26 cellular contexts compared by ENCODE assay signal in the genomic region with DNA sequence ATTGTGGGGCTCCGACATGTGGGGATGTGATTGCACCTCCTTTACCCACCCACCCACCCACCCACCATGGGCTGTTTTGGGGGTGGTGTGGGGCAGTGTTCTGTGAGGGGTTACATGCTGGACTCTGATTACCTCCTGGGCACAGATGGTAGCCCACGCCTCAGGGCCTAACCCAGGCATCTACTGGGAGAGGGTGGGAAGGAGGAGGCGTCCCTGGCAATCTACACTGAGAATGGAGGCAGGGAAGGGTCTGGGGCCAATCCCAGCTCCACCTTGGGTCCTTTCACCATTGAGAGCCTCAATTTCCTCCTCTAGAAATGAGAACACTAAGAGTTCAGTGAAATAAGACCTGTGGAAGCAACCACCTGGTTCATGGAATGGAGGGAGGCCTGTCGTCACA. TPM values are rescaled to one million over a fixed set of nuclear protein-coding genes. Genes with fewer than 3 reads are reported as not detected.
DNase-seq lines count a peak whose midpoint lies in the region; ATAC-seq and TF ChIP-seq lines count a peak whose summit lies in the region.
"Had no signal": no experiment of that assay in that cellular context is flagged by ENCODE, and none has a peak within 500 bp of the region (broad histone marks: within the 10 kb centered on the region; RNA-seq: fewer than 3 reads in every experiment).

No MANE protein-coding gene starts in this region.

- H3K36me3 ChIP-seq in neural progenitor cell (no peaks in the 10 kb centered on the region), sigmoid colon (no peaks in the 10 kb centered on the region)
- H3K36me3 ChIP-seq: BLaER1 treated with 17β-estradiol and CSF1 and Interleukin-3, amounts not matched to agents 10 nM and 100 nM had no signal

- no peaks in the 10 kb centered on the region for H3K4me1 Mint-ChIP-seq in chondrocyte (ENCODE audit: low read depth)
- peaks cover 11% of the 10 kb centered on the region for H3K4me1 Mint-ChIP-seq in neural progenitor cell

- H3K27ac Mint-ChIP-seq in chondrocyte (ENCODE audit: unreplicated experiment) (no peak overlapping the region), neural progenitor cell (no peak overlapping the region)
- H3K27ac Mint-ChIP-seq: B cell; CD4-positive, CD25-positive, alpha-beta regulatory T cell; CD8-positive, alpha-beta memory T cell had no signal

- no peak for ATAC-seq in Right ventricle myocardium inferior
- ATAC-seq: A549, GM12878 had no signal

- no peak overlapping the region for H3K4me2 ChIP-seq in neural progenitor cell
- H3K4me2 ChIP-seq: A549; BLaER1 treated with 17β-estradiol and CSF1 and Interleukin-3, amounts not matched to agents 10 nM and 100 nM had no signal

- peaks cover 8% of the 10 kb centered on the region for H3K4me1 ChIP-seq in neural progenitor cell
- H3K4me1 ChIP-seq in sigmoid colon, result no peaks in the 10 kb centered on the region

- H3K4me3 ChIP-seq in neural progenitor cell, result no peak overlapping the region
- H3K4me3 ChIP-seq in sigmoid colon, result no peak overlapping the region
- H3K4me3 ChIP-seq: A549; BLaER1 treated with 17β-estradiol and CSF1 and Interleukin-3, amounts not matched to agents 10 nM and 100 nM; GM12878; GM23248 had no signal

- no peak for TF ChIP-seq POLR2A in sigmoid colon (IDR thresholded peaks at IDR 0.05)

- H3K9me3 Mint-ChIP-seq in chondrocyte (ENCODE audit: low read depth), result no peaks in the 10 kb centered on the region
- H3K9me3 Mint-ChIP-seq in neural progenitor cell, result no peaks in the 10 kb centered on the region
- H3K9me3 Mint-ChIP-seq: CD4-positive, CD25-positive, alpha-beta regulatory T cell; CD8-positive, alpha-beta memory T cell had no signal

- H3K27me3 ChIP-seq in neural progenitor cell (no peaks in the 10 kb centered on the region), sigmoid colon (no peaks in the 10 kb centered on the region)

- no peak overlapping the region for H2AFZ ChIP-seq in neural progenitor cell (replicated peaks)
- H2AFZ ChIP-seq: GM23248 had no signal

- peaks cover 5% of the 10 kb centered on the region for H3K27me3 Mint-ChIP-seq in chondrocyte (ENCODE audit: low read depth)
- peaks cover 13% of the 10 kb centered on the region for H3K27me3 Mint-ChIP-seq in neural progenitor cell (ENCODE audit: insufficient read depth, low read depth)

- no peak overlapping the region for H3K27ac ChIP-seq in neural progenitor cell
- H3K27ac ChIP-seq in sigmoid colon, result no peak overlapping the region
- H3K27ac ChIP-seq: 22Rv1; A549; BLaER1 treated with 17β-estradiol and CSF1 and Interleukin-3, amounts not matched to agents 10 nM and 100 nM; GM23248; HL-60 had no signal

- no peaks in the 10 kb centered on the region for H3F3A ChIP-seq in neural progenitor cell (ENCODE audit: low read depth)

- 91 to 94% methylated on average over 4 of the region's 4 CpGs for WGBS in sigmoid colon, 2 donors

- no peak overlapping the region for H3K9ac ChIP-seq in neural progenitor cell
- H3K9ac ChIP-seq: BLaER1 treated with 17β-estradiol and CSF1 and Interleukin-3, amounts not matched to agents 10 nM and 100 nM; GM23248 had no signal

- no peaks in the 10 kb centered on the region for H3K36me3 Mint-ChIP-seq in chondrocyte (ENCODE audit: low read depth)
- no peaks in the 10 kb centered on the region for H3K36me3 Mint-ChIP-seq in neural progenitor cell
- H3K36me3 Mint-ChIP-seq: CD4-positive, CD25-positive, alpha-beta regulatory T cell had no signal

- no peak for TF ChIP-seq EP300 in sigmoid colon (IDR thresholded peaks at IDR 0.05)

- intact Hi-C loops in Right ventricle myocardium inferior (cut with DNase I) (no loop called here), cardiac septum (cut with DNase I) (no loop called here), sigmoid colon (cut with DNase I) (no loop called here)

- DNase-seq in Right ventricle myocardium inferior (ENCODE audit: missing footprints) (peak; percentile 16), cardiac septum (ENCODE audit: low spot score) (no peak), chondrocyte (ENCODE audit: low spot score) (peak; percentile 24), neural progenitor cell (ENCODE audit: low spot score) (no peak), sigmoid colon (peak; percentile 43), NCI-H187 treated with DMSO at 0.1 percent for 48 hours (lab: John Stamatoyannopoulos, UW) (no peak), hippocampal formation (lab: John Stamatoyannopoulos, UW) (no peak)
- DNase-seq in stimulated activated CD4-positive, alpha-beta T cell treated with anti-CD3 and anti-CD28 coated beads, Interleukin-12 subunit alpha, Interleukin-12 subunit beta, amount 100 ng/mL, for 4 hours, result no peak
- DNase-seq: CD4-positive, CD25-positive, alpha-beta regulatory T cell; CD8-positive, alpha-beta memory T cell; COR-L47; DMS 273 treated with DMSO at 0.1 percent for 48 hours; DMS53; DND-41; EL; GM23248; HCEC 1CT had no signal

- H3K4me3 Mint-ChIP-seq in chondrocyte (ENCODE audit: unreplicated experiment) (no peak overlapping the region), neural progenitor cell (peak overlapping the region; percentile 41)
- H3K4me3 Mint-ChIP-seq: B cell; CD4-positive, CD25-positive, alpha-beta regulatory T cell; CD8-positive, alpha-beta memory T cell had no signal

- H3K79me2 ChIP-seq in neural progenitor cell (ENCODE audit: low read depth), result no peaks in the 10 kb centered on the region

- no peaks in the 10 kb centered on the region for H4K20me1 ChIP-seq in neural progenitor cell (ENCODE audit: low read depth)

- no peaks in the 10 kb centered on the region for H3K9me3 ChIP-seq in neural progenitor cell (ENCODE audit: low read depth)
- no peaks in the 10 kb centered on the region for H3K9me3 ChIP-seq in sigmoid colon
- H3K9me3 ChIP-seq: A549 had no signal

- TF ChIP-seq CTCF in chondrocyte (IDR thresholded peaks at IDR 0.05) (no peak), neural progenitor cell (IDR thresholded peaks at IDR 0.05) (no peak), sigmoid colon (IDR thresholded peaks at IDR 0.05) (no peak)

RNA-seq across cellular contexts. Expression of gene DOK4, which starts 11.7 kb away (rescaled TPM):
- total RNA-seq in Right ventricle myocardium inferior (8.4 TPM), cardiac septum (11.5 TPM), chondrocyte (23.7 to 28.5 TPM (median 26.4 TPM) in 3 replicates), neural progenitor cell (ENCODE audit: low replicate concordance) (10.5 and 27.4 TPM in 2 replicates), sigmoid colon (10 to 100 TPM in 2 of 4 donors, 1 to 10 TPM in 2; 3.9 to 21.8 (median 10.1) TPM)
- 100 to 1,000 TPM; 102 to 147 (median 103) TPM for polyA plus RNA-seq in sigmoid colon

RNA-seq across cellular contexts. Expression of gene POLR2C, which starts 35.6 kb away (rescaled TPM):
- total RNA-seq in Right ventricle myocardium inferior (37.1 TPM), cardiac septum (46.9 TPM), chondrocyte (38.6 to 53.0 TPM (median 44.8 TPM) in 3 replicates), neural progenitor cell (ENCODE audit: low replicate concordance) (58.4 and 97.4 TPM in 2 replicates), sigmoid colon (100 to 1,000 TPM in 2 of 4 donors, 10 to 100 TPM in 2; 60.7 to 141 (median 101) TPM)
- 10 to 100 TPM; 52.3 to 77.7 (median 60.1) TPM for polyA plus RNA-seq in sigmoid colon

RNA-seq across cellular contexts. Expression of gene CCDC102A, which starts 38.3 kb away (rescaled TPM):
- total RNA-seq in Right ventricle myocardium inferior, result 10.9 TPM
- 5.5 TPM for total RNA-seq in cardiac septum
- 20.9 to 27.2 TPM (median 22.4 TPM) in 3 replicates for total RNA-seq in chondrocyte
- total RNA-seq in neural progenitor cell (ENCODE audit: low replicate concordance), result 3.9 and 12.8 TPM in 2 replicates
- total RNA-seq in sigmoid colon, result 10 to 100 TPM; 17.8 to 46.8 (median 21.0) TPM
- polyA plus RNA-seq in sigmoid colon, result 1 to 10 TPM; 1.6 to 4.0 (median 2.4) TPM

RNA-seq across cellular contexts. Expression of gene ADGRG5, which starts 44.4 kb away (rescaled TPM):
- total RNA-seq in Right ventricle myocardium inferior (0.32 TPM), cardiac septum (0.35 TPM), chondrocyte (not detected in 3 replicates), neural progenitor cell (ENCODE audit: low replicate concordance) (2.2 and 3.1 TPM in 2 replicates), sigmoid colon (under 1 TPM in 1 of 4 donors, not detected in 3; 0.36 TPM)
- polyA plus RNA-seq in sigmoid colon, result 1 to 10 TPM in 1 of 3 donors, under 1 TPM in 2; 0.60 to 4.0 (median 0.69) TPM
- total RNA-seq: G401, GM23248, H4, HT1080 had no signal

RNA-seq across cellular contexts. Expression of gene COQ9, which starts 50.8 kb away (rescaled TPM):
- total RNA-seq in Right ventricle myocardium inferior (215 TPM), cardiac septum (156 TPM), chondrocyte (30.9 to 40.8 TPM (median 31.6 TPM) in 3 replicates), neural progenitor cell (ENCODE audit: low replicate concordance) (20.2 and 20.3 TPM in 2 replicates), sigmoid colon (10 to 100 TPM; 61.4 to 74.5 (median 71.3) TPM)
- polyA plus RNA-seq in sigmoid colon, result 100 to 1,000 TPM in 2 of 3 donors, 10 to 100 TPM in 1; 91.6 to 154 (median 123) TPM

Comparison
In these comparisons a context has a peak if more than half of its experiments do, and no peak if none do; other contexts are left out.
1. DNase-seq: peak in Right ventricle myocardium inferior (single experiment), chondrocyte (single experiment) and sigmoid colon (single experiment); none in cardiac septum (single experiment), neural progenitor cell (single experiment), NCI-H187 treated with DMSO at 0.1 percent for 48 hours (single experiment), hippocampal formation (0 of 2) and stimulated activated CD4-positive, alpha-beta T cell treated with anti-CD3 and anti-CD28 coated beads, Interleukin-12 subunit alpha, Interleukin-12 subunit beta, amount 100 ng/mL, for 4 hours (single experiment).